Comparison of ENCODE assay signal across 22 cellular contexts in genomic region chr4:106312377-106312776, GRCh38. TPM values are rescaled to one million over a fixed set of nuclear protein-coding genes. Genes with fewer than 3 reads are reported as not detected.
DNase-seq lines count a peak whose midpoint lies in the region.
"Had no signal": no experiment of that assay in that cellular context is flagged by ENCODE, and none has a peak within 500 bp of the region (broad histone marks: within the 10 kb centered on the region; RNA-seq: fewer than 3 reads in every experiment).

No MANE protein-coding gene starts in this region.

- no peaks in the 10 kb centered on the region for H3K9me3 ChIP-seq in SJCRH30 (replicated peaks)
- H3K9me3 ChIP-seq in skeletal muscle satellite cell (replicated peaks; ENCODE audit: low read length), result no peaks in the 10 kb centered on the region
- H3K9me3 ChIP-seq: sigmoid colon had no signal

- no peaks in the 10 kb centered on the region for H3K9me3 Mint-ChIP-seq in activated CD4-positive, alpha-beta memory T cell treated with anti-CD3 and anti-CD28 coated beads for 36 hours
- no peaks in the 10 kb centered on the region for H3K9me3 Mint-ChIP-seq in activated CD4-positive, alpha-beta memory T cell treated with anti-CD3 and anti-CD28 coated beads, Interleukin-2, amount 10 ng/mL, durations not matched to agents 7 days and 5 days
- H3K9me3 Mint-ChIP-seq: dendritic cell treated with granulocyte-macrophage colony-stimulating factor and Interleukin-4, amounts not matched to agents 40 ng/mL and 50 ng/mL, for 4 days had no signal

- peaks cover 2% of the 10 kb centered on the region for H3K36me3 Mint-ChIP-seq in activated CD4-positive, alpha-beta memory T cell treated with anti-CD3 and anti-CD28 coated beads for 36 hours
- peaks cover 10% of the 10 kb centered on the region for H3K36me3 Mint-ChIP-seq in activated CD4-positive, alpha-beta memory T cell treated with anti-CD3 and anti-CD28 coated beads, Interleukin-2, amount 10 ng/mL, durations not matched to agents 7 days and 5 days (ENCODE audit: low read depth)

- intact Hi-C loops in activated CD4-positive, alpha-beta memory T cell treated with anti-CD3 and anti-CD28 coated beads for 36 hours (cut with micrococcal nuclease), result no loop called here

- POLR2A ChIA-PET in activated CD4-positive, alpha-beta memory T cell treated with anti-CD3 and anti-CD28 coated beads for 36 hours (lab: Charles Lee), result no interaction called here
- POLR2A ChIA-PET in activated CD4-positive, alpha-beta memory T cell treated with anti-CD3 and anti-CD28 coated beads, Interleukin-2, amount 10 ng/mL, durations not matched to agents 7 days and 5 days (lab: Charles Lee), result no interaction called here

- peaks cover 35% of the 10 kb centered on the region for H3K4me1 Mint-ChIP-seq in activated CD4-positive, alpha-beta memory T cell treated with anti-CD3 and anti-CD28 coated beads for 36 hours (ENCODE audit: low read depth)
- peaks cover 26% of the 10 kb centered on the region for H3K4me1 Mint-ChIP-seq in activated CD4-positive, alpha-beta memory T cell treated with anti-CD3 and anti-CD28 coated beads, Interleukin-2, amount 10 ng/mL, durations not matched to agents 7 days and 5 days

- H3K27me3 ChIP-seq in SJCRH30 (no peaks in the 10 kb centered on the region), skeletal muscle satellite cell (ENCODE audit: control insufficient read depth, insufficient read depth, low read length) (no peaks in the 10 kb centered on the region)
- H3K27me3 ChIP-seq: sigmoid colon had no signal

- H3K4me1 ChIP-seq in SJCRH30 (peaks cover 16% of the 10 kb centered on the region), skeletal muscle satellite cell (ENCODE audit: control insufficient read depth, insufficient read depth, low read length) (peaks cover 35% of the 10 kb centered on the region)

- no peaks in the 10 kb centered on the region for H3K27me3 Mint-ChIP-seq in activated CD4-positive, alpha-beta memory T cell treated with anti-CD3 and anti-CD28 coated beads for 36 hours
- no peaks in the 10 kb centered on the region for H3K27me3 Mint-ChIP-seq in activated CD4-positive, alpha-beta memory T cell treated with anti-CD3 and anti-CD28 coated beads, Interleukin-2, amount 10 ng/mL, durations not matched to agents 7 days and 5 days
- H3K27me3 Mint-ChIP-seq: dendritic cell treated with granulocyte-macrophage colony-stimulating factor and Interleukin-4, amounts not matched to agents 40 ng/mL and 50 ng/mL, for 4 days had no signal

- no peak overlapping the region for H3K4me3 Mint-ChIP-seq in activated CD4-positive, alpha-beta memory T cell treated with anti-CD3 and anti-CD28 coated beads for 36 hours
- no peak overlapping the region for H3K4me3 Mint-ChIP-seq in activated CD4-positive, alpha-beta memory T cell treated with anti-CD3 and anti-CD28 coated beads, Interleukin-2, amount 10 ng/mL, durations not matched to agents 7 days and 5 days
- H3K4me3 Mint-ChIP-seq: dendritic cell treated with granulocyte-macrophage colony-stimulating factor and Interleukin-4, amounts not matched to agents 40 ng/mL and 50 ng/mL, for 4 days had no signal

- CTCF ChIA-PET in activated CD4-positive, alpha-beta memory T cell treated with anti-CD3 and anti-CD28 coated beads for 36 hours (lab: Charles Lee), result no interaction called here
- CTCF ChIA-PET in activated CD4-positive, alpha-beta memory T cell treated with anti-CD3 and anti-CD28 coated beads, Interleukin-2, amount 10 ng/mL, durations not matched to agents 7 days and 5 days (lab: Charles Lee), result no interaction called here

- peak overlapping the region; percentile 69 for H3K9ac ChIP-seq in skeletal muscle satellite cell (ENCODE audit: low read depth, low read length)

- no peak for DNase-seq in activated CD4-positive, alpha-beta memory T cell treated with anti-CD3 and anti-CD28 coated beads for 36 hours
- DNase-seq in activated CD4-positive, alpha-beta memory T cell treated with anti-CD3 and anti-CD28 coated beads, Interleukin-2, amount 10 ng/mL, durations not matched to agents 7 days and 5 days, result no peak
- DNase-seq in SJCRH30, result peak in 1 of 2 experiments; percentile 29
- DNase-seq in dedifferentiated amniotic fluid mesenchymal stem cell (ENCODE audit: extremely low spot score), result peak; percentile 86
- DNase-seq in NCI-H69 (lab: John Stamatoyannopoulos, UW), result no peak
- DNase-seq in hepatic stellate cell (ENCODE audit: low spot score), result no peak
- DNase-seq in effector CD8-positive, alpha-beta T cell (lab: John Stamatoyannopoulos, UW), result no peak
- DNase-seq: activated CD4-positive, alpha-beta T cell treated with anti-CD3 and anti-CD28 coated beads for 1 hour; Calu3; hippocampal formation; KG1; NCI-H1417 treated with DMSO at 0.1 percent for 48 hours; sigmoid colon; stimulated activated CD4-positive, alpha-beta T cell treated with anti-CD3 and anti-CD28 coated beads, Interleukin-4, amount 100 ng/mL, for 1 hour; stimulated activated CD8-positive, alpha-beta memory T cell treated with anti-CD3 and anti-CD28 coated beads, Interleukin-4, amount 100 ng/mL, for 48 hours had no signal

- H3K27ac Mint-ChIP-seq in activated CD4-positive, alpha-beta memory T cell treated with anti-CD3 and anti-CD28 coated beads for 36 hours, result peak overlapping the region; percentile 13
- H3K27ac Mint-ChIP-seq in activated CD4-positive, alpha-beta memory T cell treated with anti-CD3 and anti-CD28 coated beads, Interleukin-2, amount 10 ng/mL, durations not matched to agents 7 days and 5 days, result no peak overlapping the region
- H3K27ac Mint-ChIP-seq: dendritic cell treated with granulocyte-macrophage colony-stimulating factor and Interleukin-4, amounts not matched to agents 40 ng/mL and 50 ng/mL, for 4 days had no signal

- peak overlapping the region; percentile 68 for H3K4me2 ChIP-seq in skeletal muscle satellite cell (ENCODE audit: low read length)

- H3K27ac ChIP-seq in SJCRH30, result peak overlapping the region; percentile 67
- H3K27ac ChIP-seq: 22Rv1, sigmoid colon had no signal

- H3K4me3 ChIP-seq in SJCRH30 (no peak overlapping the region), skeletal muscle satellite cell (ENCODE audit: low read length) (peak overlapping the region; percentile 24)
- H3K4me3 ChIP-seq: sigmoid colon had no signal

- H3K36me3 ChIP-seq in SJCRH30 (no peaks in the 10 kb centered on the region), skeletal muscle satellite cell (ENCODE audit: insufficient read depth, low read length) (no peaks in the 10 kb centered on the region)

RNA-seq across cellular contexts. Expression of gene TBCK, which starts 3.6 kb away (rescaled TPM):
- total RNA-seq in activated CD4-positive, alpha-beta memory T cell treated with anti-CD3 and anti-CD28 coated beads for 36 hours, result 10 to 100 TPM; 20.2 to 22.0 TPM
- total RNA-seq in activated CD4-positive, alpha-beta memory T cell treated with anti-CD3 and anti-CD28 coated beads, Interleukin-2, amount 10 ng/mL, durations not matched to agents 7 days and 5 days, result 10 to 100 TPM; 25.4 to 26.8 TPM
- 20.3 and 26.5 TPM in 2 replicates for total RNA-seq in SJCRH30 (2014; rRNA removed; shearing (Covaris generic))
- 23.2 and 33.0 TPM in 2 replicates for total RNA-seq in skeletal muscle satellite cell (2012; rRNA removed)

RNA-seq across cellular contexts. Expression of gene AIMP1, which starts 4.0 kb away (rescaled TPM):
- total RNA-seq in activated CD4-positive, alpha-beta memory T cell treated with anti-CD3 and anti-CD28 coated beads for 36 hours, result 10 to 100 TPM; 59.2 to 60.1 TPM
- 10 to 100 TPM; 49.5 to 52.4 TPM for total RNA-seq in activated CD4-positive, alpha-beta memory T cell treated with anti-CD3 and anti-CD28 coated beads, Interleukin-2, amount 10 ng/mL, durations not matched to agents 7 days and 5 days
- 32.6 and 35.4 TPM in 2 replicates for total RNA-seq in SJCRH30 (2014; rRNA removed; shearing (Covaris generic))
- 25.1 and 27.6 TPM in 2 replicates for total RNA-seq in skeletal muscle satellite cell (2012; rRNA removed)

RNA-seq across cellular contexts. Expression of gene GIMD1, which starts 56.2 kb away (rescaled TPM):
- not detected for total RNA-seq in activated CD4-positive, alpha-beta memory T cell treated with anti-CD3 and anti-CD28 coated beads for 36 hours
- not detected for total RNA-seq in activated CD4-positive, alpha-beta memory T cell treated with anti-CD3 and anti-CD28 coated beads, Interleukin-2, amount 10 ng/mL, durations not matched to agents 7 days and 5 days
- total RNA-seq in SJCRH30 (2014; rRNA removed; shearing (Covaris generic)), result not detected in 2 replicates
- total RNA-seq in skeletal muscle satellite cell (2012; rRNA removed), result not detected in 2 replicates
- total RNA-seq: Calu3; epithelial cell of proximal tubule; mononuclear cell; omental fat pad; sigmoid colon; T-helper 2 cell treated with Interferon-gamma antibody and Interleukin-4, amounts not matched to agents 100 ng/mL and 5 ng/mL, for 36 hours had no signal
